ENCODE assay signal across 18 cellular contexts in the genomic region with DNA sequence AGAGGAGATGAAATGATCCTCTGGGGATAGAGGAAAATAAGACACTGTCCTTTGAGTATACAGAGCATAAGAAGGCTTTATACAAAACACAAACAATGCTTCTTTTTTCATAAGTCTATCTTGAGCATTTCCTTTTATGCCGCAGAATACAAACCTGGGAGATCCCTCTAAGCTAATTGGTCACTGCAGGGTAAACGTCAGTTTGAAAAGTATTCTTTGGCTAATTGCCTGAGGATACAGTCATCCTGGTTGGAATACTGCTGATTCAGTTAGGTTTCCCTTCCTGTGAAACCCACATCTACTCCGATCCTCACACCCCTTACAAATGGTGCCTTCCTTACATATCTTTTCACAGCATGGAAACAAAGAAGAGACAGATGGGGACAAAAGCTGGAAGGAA. TPM values are rescaled to one million over a fixed set of nuclear protein-coding genes. Genes with fewer than 3 reads are reported as not detected.
A peak's percentile ranks its signal among the peaks of the same experiment; 100 is the strongest.
DNase-seq lines count a peak whose midpoint lies in the region; TF ChIP-seq lines count a peak whose summit lies in the region.
"Had no signal": no experiment of that assay in that cellular context is flagged by ENCODE, and none has a peak within 500 bp of the region (broad histone marks: within the 10 kb centered on the region; RNA-seq: fewer than 3 reads in every experiment).

No MANE protein-coding gene starts in this region.

- in situ Hi-C loops in mammary epithelial cell (cut with MboI; ENCODE audit: low sequenced_read_pairs in 2 of 2) = loop anchor here in 1 of 2 donors (25.0 kb wide), 2 partner anchors 136 to 589 kb away; no protein-coding TSS in a partner anchor

- H3K9ac ChIP-seq in mammary epithelial cell (ENCODE audit: insufficient read depth, low read length) = no peak overlapping the region
- no peak overlapping the region for H3K9ac ChIP-seq in mesenchymal stem cell (ENCODE audit: low read length)

- intact Hi-C loops in mammary epithelial cell (cut with micrococcal nuclease) = no loop called here

- H3K27me3 ChIP-seq in mammary epithelial cell (ENCODE audit: insufficient read depth, low read length) (no peaks in the 10 kb centered on the region), mesenchymal stem cell (ENCODE audit: control insufficient read depth in 1 of 2, insufficient read depth in 1 of 2, low read length in 2 of 2) (no peaks in the 10 kb centered on the region)

- H3K4me3 ChIP-seq in mammary epithelial cell (replicated peaks in 1 of 3; ENCODE audit: insufficient read depth in 1 of 3, low read depth in 2 of 3, low read length in 3 of 3) = no peak overlapping the region
- no peak overlapping the region for H3K4me3 ChIP-seq in mesenchymal stem cell (ENCODE audit: insufficient read depth in 1 of 2, low read depth in 1 of 2, low read length in 2 of 2)
- H3K4me3 ChIP-seq: dorsolateral prefrontal cortex had no signal

- H4K8ac ChIP-seq in mesenchymal stem cell (ENCODE audit: low read length) = no peak overlapping the region

- no peaks in the 10 kb centered on the region for H3K4me1 Mint-ChIP-seq in activated CD4-positive, alpha-beta T cell treated with anti-CD3 and anti-CD28 coated beads, Interleukin-2, amount 10 ng/mL, durations not matched to agents 7 days and 5 days
- H3K4me1 Mint-ChIP-seq: activated CD4-positive, alpha-beta T cell treated with anti-CD3 and anti-CD28 coated beads for 36 hours; activated naive CD8-positive, alpha-beta T cell treated with anti-CD3 and anti-CD28 coated beads for 36 hours; CD8-positive, alpha-beta memory T cell had no signal

- H4K91ac ChIP-seq in mesenchymal stem cell (ENCODE audit: low read length) = no peak overlapping the region

- peaks cover 20% of the 10 kb centered on the region for H3K79me1 ChIP-seq in mesenchymal stem cell (replicated peaks; ENCODE audit: low read length, poor library complexity, severe bottlenecking)

- H3K9me3 ChIP-seq in mammary epithelial cell (replicated peaks; ENCODE audit: insufficient read depth, low read length) (no peaks in the 10 kb centered on the region), mesenchymal stem cell (ENCODE audit: control insufficient read depth, low read length) (no peaks in the 10 kb centered on the region)

- H2BK5ac ChIP-seq in mesenchymal stem cell (ENCODE audit: low read depth, low read length, poor library complexity, severe bottlenecking) = no peak overlapping the region

- no peak overlapping the region for H3K4me3 Mint-ChIP-seq in activated CD4-positive, alpha-beta T cell treated with anti-CD3 and anti-CD28 coated beads, Interleukin-2, amount 10 ng/mL, durations not matched to agents 7 days and 5 days
- H3K4me3 Mint-ChIP-seq: activated CD4-positive, alpha-beta T cell treated with anti-CD3 and anti-CD28 coated beads for 36 hours; activated naive CD8-positive, alpha-beta T cell treated with anti-CD3 and anti-CD28 coated beads for 36 hours; CD8-positive, alpha-beta memory T cell; T-helper 1 cell treated with Interleukin-12 subunit alpha and Interleukin-12 subunit beta and Interleukin-4 antibody, amounts not matched to agents 30 μg/mL and 1 μg/mL, for 36 hours had no signal

- H3K36me3 ChIP-seq in mammary epithelial cell (ENCODE audit: insufficient read depth, low read length) = no peaks in the 10 kb centered on the region
- peaks cover 19% of the 10 kb centered on the region in 2 experiments for H3K36me3 ChIP-seq in mesenchymal stem cell (ENCODE audit: control insufficient read depth in 1 of 2, insufficient read depth in 2 of 2, low read depth in 1 of 2, low read length in 2 of 2)

- CTCF ChIA-PET in mammary epithelial cell (lab: Charles Lee; ENCODE audit: low non-redundant PET) = no interaction called here
- CTCF ChIA-PET in activated CD4-positive, alpha-beta T cell treated with anti-CD3 and anti-CD28 coated beads, Interleukin-2, amount 10 ng/mL, durations not matched to agents 7 days and 5 days (lab: Charles Lee) = no interaction called here

- no peaks in the 10 kb centered on the region for H3K9me3 Mint-ChIP-seq in activated CD4-positive, alpha-beta T cell treated with anti-CD3 and anti-CD28 coated beads, Interleukin-2, amount 10 ng/mL, durations not matched to agents 7 days and 5 days
- H3K9me3 Mint-ChIP-seq: activated naive CD8-positive, alpha-beta T cell treated with anti-CD3 and anti-CD28 coated beads for 36 hours; T-helper 1 cell treated with Interleukin-12 subunit alpha and Interleukin-12 subunit beta and Interleukin-4 antibody, amounts not matched to agents 30 μg/mL and 1 μg/mL, for 36 hours had no signal

- dilution Hi-C loops in mammary epithelial cell (cut with HindIII; ENCODE audit: low sequenced_read_pairs) = loop anchor here (25.0 kb wide), 1 partner anchor 261 kb away; no protein-coding TSS in a partner anchor

- H2BK120ac ChIP-seq in mesenchymal stem cell (ENCODE audit: low read depth, low read length) = no peak overlapping the region

- peaks cover 12% of the 10 kb centered on the region for H3K4me1 ChIP-seq in mammary epithelial cell (ENCODE audit: insufficient read depth, low read length)
- peaks cover 9% of the 10 kb centered on the region for H3K4me1 ChIP-seq in mesenchymal stem cell (ENCODE audit: control insufficient read depth, insufficient read depth, low read depth, low read length)

- H3K14ac ChIP-seq in mesenchymal stem cell (ENCODE audit: low read length in 2 of 2) = no peak overlapping the region

- H2AK5ac ChIP-seq in mesenchymal stem cell (ENCODE audit: low read length, severe bottlenecking) = no peak overlapping the region

- H3K27ac ChIP-seq in mammary epithelial cell (ENCODE audit: insufficient read depth, low read depth, low read length) (no peak overlapping the region), mesenchymal stem cell (ENCODE audit: low read length, poor library complexity, severe bottlenecking) (peak overlapping the region; percentile 57)
- H3K27ac ChIP-seq: dorsolateral prefrontal cortex had no signal

- no peak overlapping the region for H3K27ac Mint-ChIP-seq in activated CD4-positive, alpha-beta T cell treated with anti-CD3 and anti-CD28 coated beads, Interleukin-2, amount 10 ng/mL, durations not matched to agents 7 days and 5 days
- H3K27ac Mint-ChIP-seq: activated CD4-positive, alpha-beta T cell treated with anti-CD3 and anti-CD28 coated beads for 36 hours; activated naive CD8-positive, alpha-beta T cell treated with anti-CD3 and anti-CD28 coated beads for 36 hours; CD8-positive, alpha-beta memory T cell; T-helper 1 cell treated with Interleukin-12 subunit alpha and Interleukin-12 subunit beta and Interleukin-4 antibody, amounts not matched to agents 30 μg/mL and 1 μg/mL, for 36 hours had no signal

- no TSS peak for BruUV-seq in mammary epithelial cell (replicated peaks; lab: Mats Ljungman, UMichigan)

- DNase-seq in DMS79 (lab: John Stamatoyannopoulos, UW) (peak; percentile 21), LHCN-M2 (ENCODE audit: low read depth) (peak; percentile 85), mammary epithelial cell (peak; percentile 66), mesenchymal stem cell (peak; percentile 87), SKM-1 treated with dmso at 0.1 percent for 144 hours (lab: John Stamatoyannopoulos, UW; ENCODE audit: unreplicated experiment) (no peak), C1 segment of cervical spinal cord (lab: John Stamatoyannopoulos, UW) (no peak)
- DNase-seq in activated CD4-positive, alpha-beta T cell treated with anti-CD3 and anti-CD28 coated beads, Interleukin-2, amount 10 ng/mL, durations not matched to agents 7 days and 5 days = no peak
- no peak for DNase-seq in stimulated activated CD4-positive, alpha-beta T cell treated with anti-CD3 and anti-CD28 coated beads, Interleukin-2, amount 100 ng/mL, for 24 hours
- DNase-seq: activated CD4-positive, alpha-beta T cell treated with anti-CD3 and anti-CD28 coated beads for 36 hours; activated naive CD8-positive, alpha-beta T cell treated with anti-CD3 and anti-CD28 coated beads for 36 hours; activated T-cell treated with anti-CD3 and anti-CD28 coated beads for 4 hours; CD8-positive, alpha-beta memory T cell; dorsolateral prefrontal cortex; left colon; MV-4-11; NCI-H2171 treated with DMSO at 0.1 percent for 48 hours; stimulated activated naive CD4-positive, alpha-beta T cell treated with Interleukin-2 at 50 U/mL for 16 hours had no signal

- no peak overlapping the region for H2BK12ac ChIP-seq in mesenchymal stem cell (ENCODE audit: low read length in 2 of 2)

- H2BK15ac ChIP-seq in mesenchymal stem cell (ENCODE audit: low read depth, poor library complexity, severe bottlenecking) = no peak overlapping the region

- POLR2A ChIA-PET in activated CD4-positive, alpha-beta T cell treated with anti-CD3 and anti-CD28 coated beads, Interleukin-2, amount 10 ng/mL, durations not matched to agents 7 days and 5 days (lab: Charles Lee) = no interaction called here

- H4K20me1 ChIP-seq in mammary epithelial cell (ENCODE audit: insufficient read depth, low read length) = no peaks in the 10 kb centered on the region

- 58% methylated on average over 3 of the region's 3 CpGs for whole genome bisulfite sequencing in mammary epithelial cell (ENCODE audit: low coverage, missing lambda C conversion rate)
- WGBS in mesenchymal stem cell = 33% methylated on average over 2 of the region's 3 CpGs

- H3K4ac ChIP-seq in mesenchymal stem cell (ENCODE audit: low read depth in 1 of 2, low read length in 2 of 2) = no peak overlapping the region

- no peak overlapping the region for H2AFZ ChIP-seq in mammary epithelial cell (ENCODE audit: low read depth, low read length)
- no peak overlapping the region for H2AFZ ChIP-seq in mesenchymal stem cell (ENCODE audit: low read depth, low read length)

- no peaks in the 10 kb centered on the region for H3K79me2 ChIP-seq in mammary epithelial cell (ENCODE audit: insufficient read depth, low read length)

- H3K18ac ChIP-seq in mesenchymal stem cell (ENCODE audit: low read depth in 1 of 2, low read length in 2 of 2) = peak overlapping the region in 1 of 2 experiments; percentile 29

- no peak overlapping the region for H3K23ac ChIP-seq in mesenchymal stem cell (ENCODE audit: low read length in 2 of 2)

- H3K4me2 ChIP-seq in mammary epithelial cell (ENCODE audit: insufficient read depth, low read depth, low read length) (no peak overlapping the region), mesenchymal stem cell (ENCODE audit: low read length, poor library complexity, severe bottlenecking) (peak overlapping the region; percentile 53)

- H3K36me3 Mint-ChIP-seq in activated CD4-positive, alpha-beta T cell treated with anti-CD3 and anti-CD28 coated beads, Interleukin-2, amount 10 ng/mL, durations not matched to agents 7 days and 5 days (ENCODE audit: low read depth) = no peaks in the 10 kb centered on the region
- H3K36me3 Mint-ChIP-seq: activated naive CD8-positive, alpha-beta T cell treated with anti-CD3 and anti-CD28 coated beads for 36 hours; CD8-positive, alpha-beta memory T cell had no signal

- no peak for TF ChIP-seq CTCF in mammary epithelial cell (conservative IDR thresholded peaks at IDR 0.05 in 1 of 2, IDR thresholded peaks at IDR 0.05 in 1 of 2; ENCODE audit: extremely low read depth in 1 of 2, insufficient read depth in 1 of 2, low read depth in 1 of 2, low read length in 2 of 2)

- H3K27me3 Mint-ChIP-seq in activated CD4-positive, alpha-beta T cell treated with anti-CD3 and anti-CD28 coated beads, Interleukin-2, amount 10 ng/mL, durations not matched to agents 7 days and 5 days = peaks cover 36% of the 10 kb centered on the region

RNA-seq across cellular contexts. Expression of a gene that starts 10.6 kb away (rescaled TPM):
- total RNA-seq in LHCN-M2 (2014; rRNA removed) = 173 and 180 TPM in 2 replicates
- polyA plus RNA-seq in LHCN-M2 (2012) = 56.0 TPM
- total RNA-seq in mammary epithelial cell = 10 to 100 TPM in 1 of 2 donors, 1 to 10 TPM in 1; 7.2 to 19.7 TPM
- polyA plus RNA-seq in mammary epithelial cell = 6.8 TPM
- 11.0 TPM for polyA minus RNA-seq in mammary epithelial cell
- 239 TPM for polyA plus RNA-seq in mesenchymal stem cell (2013, experiment 1 of 2)
- polyA plus RNA-seq in mesenchymal stem cell (2013, experiment 2 of 2) = 239 TPM
- total RNA-seq in activated CD4-positive, alpha-beta T cell treated with anti-CD3 and anti-CD28 coated beads, Interleukin-2, amount 10 ng/mL, durations not matched to agents 7 days and 5 days = not detected
- total RNA-seq: activated CD4-positive, alpha-beta T cell treated with anti-CD3 and anti-CD28 coated beads for 36 hours; activated naive CD8-positive, alpha-beta T cell treated with anti-CD3 and anti-CD28 coated beads for 36 hours; CD8-positive, alpha-beta memory T cell had no signal
- polyA plus RNA-seq: CD8-positive, alpha-beta memory T cell had no signal

Comparison
In these comparisons a context has a peak if more than half of its experiments do, and no peak if none do; other contexts are left out.
1. DNase-seq: peak in DMS79 (single experiment), LHCN-M2 (single experiment), mammary epithelial cell (single experiment) and mesenchymal stem cell (single experiment); none in activated CD4-positive, alpha-beta T cell treated with anti-CD3 and anti-CD28 coated beads, Interleukin-2, amount 10 ng/mL, durations not matched to agents 7 days and 5 days (single experiment), stimulated activated CD4-positive, alpha-beta T cell treated with anti-CD3 and anti-CD28 coated beads, Interleukin-2, amount 100 ng/mL, for 24 hours (0 of 2), SKM-1 treated with dmso at 0.1 percent for 144 hours (single experiment) and C1 segment of cervical spinal cord (0 of 14).